Comparison of ENCODE assay signal across 9 cellular contexts in genomic region chr11:76798656-76799055, GRCh38. TPM values are rescaled to one million over a fixed set of nuclear protein-coding genes. Genes with fewer than 3 reads are reported as not detected.
DNase-seq lines count a peak whose midpoint lies in the region; ATAC-seq and TF ChIP-seq lines count a peak whose summit lies in the region.
"Had no signal": no experiment of that assay in that cellular context is flagged by ENCODE, and none has a peak within 500 bp of the region (broad histone marks: within the 10 kb centered on the region; RNA-seq: fewer than 3 reads in every experiment).

No MANE protein-coding gene starts in this region.

- no peaks in the 10 kb centered on the region for H3K36me3 ChIP-seq in breast epithelium
- H3K36me3 ChIP-seq in duodenal mucosa (ENCODE audit: control insufficient read depth in 1 of 2, insufficient read depth in 2 of 2, low read length in 2 of 2) = peaks cover 0 to 8% of the 10 kb centered on the region in 2 donors
- no peaks in the 10 kb centered on the region for H3K36me3 ChIP-seq in uterus

- peak overlapping the region; percentile 54 to 60 for H3K27ac ChIP-seq in breast epithelium
- H3K27ac ChIP-seq in duodenal mucosa (ENCODE audit: low read depth, low read length) = no peak overlapping the region
- H3K27ac ChIP-seq in uterus = peak overlapping the region; percentile 75 to 81

- H3K9me3 ChIP-seq in breast epithelium (no peaks in the 10 kb centered on the region), duodenal mucosa (ENCODE audit: control insufficient read depth in 1 of 2, low read length in 2 of 2) (no peaks in the 10 kb centered on the region), uterus (no peaks in the 10 kb centered on the region)

- intact Hi-C loops in breast epithelium (cut with DNase I; ENCODE audit: low total_unique reads) = no loop called here
- intact Hi-C loops in MCF 10A (cut with micrococcal nuclease) = loop anchor here (1.0 kb wide), 1 partner anchor 64 kb away; no protein-coding TSS in a partner anchor
- intact Hi-C loops in uterus (cut with DNase I; ENCODE audit: low total_unique reads) = no loop called here

- CTCF ChIA-PET in MCF 10A (lab: Yijun Ruan, JAX) = interaction anchor here (0.5 to 9.7 kb wide), 27 partner anchors 10 to 642 kb away, joined by 3 to 161 read pairs (median 5); no protein-coding TSS in a partner anchor

- no peaks in the 10 kb centered on the region for H3K9me3 Mint-ChIP-seq in MCF 10A (ENCODE audit: unreplicated experiment)
- no peaks in the 10 kb centered on the region for H3K9me3 Mint-ChIP-seq in naive B cell

- no peaks in the 10 kb centered on the region for H3K27me3 Mint-ChIP-seq in MCF 10A (ENCODE audit: insufficient read depth, unreplicated experiment)
- peaks cover 7 to 19% (median 16%) of the 10 kb centered on the region in 3 donors for H3K27me3 Mint-ChIP-seq in naive B cell
- H3K27me3 Mint-ChIP-seq: progenitor cell of endocrine pancreas had no signal

- H3K36me3 Mint-ChIP-seq in MCF 10A (ENCODE audit: insufficient read depth, unreplicated experiment) (peaks cover 33% of the 10 kb centered on the region), naive B cell (no peaks in the 10 kb centered on the region)

- H3K9ac ChIP-seq in duodenal mucosa (ENCODE audit: low read depth in 1 of 2, low read length in 2 of 2) = peak overlapping the region; percentile 15 to 55

- H3K4me3 ChIP-seq in breast epithelium (peak overlapping the region; percentile 18 to 55 (median 30)), duodenal mucosa (ENCODE audit: low read depth in 1 of 2, low read length in 2 of 2) (peak overlapping the region; percentile 46), uterus (peak overlapping the region; percentile 14 to 22)

- BruUV-seq in MCF 10A (replicated peaks; lab: Mats Ljungman, UMichigan) = no TSS peak

- POLR2A ChIA-PET in MCF 10A (lab: Yijun Ruan, JAX) = interaction anchor here (0.7 to 2.5 kb wide), 7 partner anchors 8 to 67 kb away, joined by 3 to 16 read pairs (median 5); partner anchors contain the start of gene TSKU

- no peak for ATAC-seq in naive B cell (ENCODE audit: low read depth in 2 of 2)
- no peak for ATAC-seq in HG03108 (IDR thresholded peaks at IDR 0.05; ENCODE audit: unreplicated experiment)

- peaks cover 32% of the 10 kb centered on the region for H3K4me1 Mint-ChIP-seq in MCF 10A (ENCODE audit: insufficient read depth, unreplicated experiment)
- H3K4me1 Mint-ChIP-seq in naive B cell = peaks cover 0 to 8% (median 0%) of the 10 kb centered on the region in 3 donors

- peaks cover 5 to 11% of the 10 kb centered on the region in 2 donors for H3K4me1 ChIP-seq in breast epithelium
- H3K4me1 ChIP-seq in duodenal mucosa (ENCODE audit: control insufficient read depth in 1 of 2, insufficient read depth in 2 of 2, low read length in 2 of 2) = peaks cover 50 to 56% of the 10 kb centered on the region in 2 donors
- H3K4me1 ChIP-seq in uterus = no peaks in the 10 kb centered on the region

- H3K27ac Mint-ChIP-seq in MCF 10A (ENCODE audit: low read depth, unreplicated experiment) (no peak overlapping the region), naive B cell (peak overlapping the region in 1 of 6 donors; percentile 2)
- H3K27ac Mint-ChIP-seq: progenitor cell of endocrine pancreas had no signal

- TF ChIP-seq CTCF in breast epithelium (IDR thresholded peaks at IDR 0.05) (no peak), MCF 10A (IDR thresholded peaks at IDR 0.05; ENCODE audit: unreplicated experiment) (no peak), uterus (IDR thresholded peaks at IDR 0.05) (no peak)

- TF ChIP-seq POLR2A in breast epithelium (IDR thresholded peaks at IDR 0.05) (no peak), uterus (IDR thresholded peaks at IDR 0.05) (no peak)

- H3K4me3 Mint-ChIP-seq in MCF 10A (ENCODE audit: unreplicated experiment) = no peak overlapping the region
- H3K4me3 Mint-ChIP-seq in naive B cell = peak overlapping the region in 7 of 8 donors; percentile 35 to 87 (median 64)

- no peak for DNase-seq in breast epithelium (ENCODE audit: low spot score in 2 of 2)
- no peak for DNase-seq in MCF 10A (ENCODE audit: unreplicated experiment)
- no peak for DNase-seq in naive B cell
- no peak for DNase-seq in uterus
- DNase-seq in NCI-H446 treated with DMSO at 0.1 percent for 48 hours (lab: John Stamatoyannopoulos, UW) = no peak
- no peak for DNase-seq in occipital lobe (lab: John Stamatoyannopoulos, UW)

- H3K27me3 ChIP-seq in breast epithelium = no peaks in the 10 kb centered on the region
- H3K27me3 ChIP-seq in duodenal mucosa (ENCODE audit: control insufficient read depth in 1 of 2, insufficient read depth in 2 of 2, low read length in 2 of 2) = no peaks in the 10 kb centered on the region
- no peaks in the 10 kb centered on the region for H3K27me3 ChIP-seq in uterus

RNA-seq across cellular contexts. Expression of gene TSKU, which starts 15.5 kb away (rescaled TPM):
- total RNA-seq in breast epithelium (100 to 1,000 TPM in 1 of 3 donors, 10 to 100 TPM in 2; 51.1 to 360 (median 65.1) TPM), MCF 10A (2022) (18.4 and 20.1 TPM in 2 replicates), uterus (100 to 1,000 TPM in 1 of 4 donors, 10 to 100 TPM in 3; 19.4 to 108 (median 27.4) TPM), occipital lobe (12.3 TPM)
- polyA plus RNA-seq in naive B cell (ENCODE audit: low read depth in 6 of 6) = not detected
